ENCODE assay signal across 8 cellular contexts in the genomic region with DNA sequence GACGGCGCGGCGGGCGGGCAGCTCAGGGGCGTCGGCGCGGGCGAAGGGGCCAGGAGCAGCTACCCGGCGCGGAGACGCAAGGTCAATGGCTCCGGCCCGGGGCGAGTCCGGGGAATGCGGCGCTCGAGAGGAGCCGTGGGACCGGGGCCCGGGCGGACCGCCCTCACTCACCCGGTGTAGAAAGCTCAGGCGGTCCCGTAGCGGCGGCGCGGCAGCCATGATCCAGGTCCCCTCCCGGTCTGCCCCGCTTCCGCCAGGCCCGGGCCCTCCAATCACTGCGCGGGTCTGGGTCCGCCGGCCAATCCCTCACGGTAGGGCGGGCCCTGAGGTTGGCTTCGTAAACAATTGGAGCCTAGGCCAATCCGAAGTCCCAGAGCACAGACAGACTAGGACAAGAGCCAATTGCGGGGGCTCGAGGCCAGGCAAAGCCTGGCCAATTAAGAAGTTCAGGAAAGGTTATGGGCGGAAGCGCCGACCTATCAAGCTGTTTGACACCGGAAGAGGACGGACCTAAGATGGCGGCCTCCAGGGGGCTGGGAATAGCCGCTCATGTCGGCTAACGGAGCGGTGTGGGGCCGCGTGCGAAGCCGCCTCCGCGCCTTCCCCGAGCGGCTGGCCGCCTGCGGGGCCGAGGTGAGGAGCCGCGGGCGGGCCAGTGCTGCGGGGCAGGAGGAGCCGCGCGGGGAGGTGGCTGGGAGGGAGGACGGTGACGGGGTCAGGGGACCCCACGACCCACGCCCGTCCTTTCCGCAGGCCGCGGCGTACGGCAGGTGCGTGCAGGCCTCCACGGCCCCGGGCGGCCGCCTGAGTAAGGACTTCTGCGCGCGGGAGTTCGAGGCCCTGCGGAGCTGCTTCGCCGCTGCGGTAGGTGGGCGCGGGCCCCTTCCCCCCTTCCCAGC. TPM values are rescaled to one million over a fixed set of nuclear protein-coding genes. Genes with fewer than 3 reads are reported as not detected.
DNase-seq lines count a peak whose midpoint lies in the region; ATAC-seq and TF ChIP-seq lines count a peak whose summit lies in the region.

A gene with protein sequence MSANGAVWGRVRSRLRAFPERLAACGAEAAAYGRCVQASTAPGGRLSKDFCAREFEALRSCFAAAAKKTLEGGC (plus strand): TSS at position 504 of the 899 bp plus-strand sequence. CDS start 46 bp downstream, at position 550.
A gene with protein sequence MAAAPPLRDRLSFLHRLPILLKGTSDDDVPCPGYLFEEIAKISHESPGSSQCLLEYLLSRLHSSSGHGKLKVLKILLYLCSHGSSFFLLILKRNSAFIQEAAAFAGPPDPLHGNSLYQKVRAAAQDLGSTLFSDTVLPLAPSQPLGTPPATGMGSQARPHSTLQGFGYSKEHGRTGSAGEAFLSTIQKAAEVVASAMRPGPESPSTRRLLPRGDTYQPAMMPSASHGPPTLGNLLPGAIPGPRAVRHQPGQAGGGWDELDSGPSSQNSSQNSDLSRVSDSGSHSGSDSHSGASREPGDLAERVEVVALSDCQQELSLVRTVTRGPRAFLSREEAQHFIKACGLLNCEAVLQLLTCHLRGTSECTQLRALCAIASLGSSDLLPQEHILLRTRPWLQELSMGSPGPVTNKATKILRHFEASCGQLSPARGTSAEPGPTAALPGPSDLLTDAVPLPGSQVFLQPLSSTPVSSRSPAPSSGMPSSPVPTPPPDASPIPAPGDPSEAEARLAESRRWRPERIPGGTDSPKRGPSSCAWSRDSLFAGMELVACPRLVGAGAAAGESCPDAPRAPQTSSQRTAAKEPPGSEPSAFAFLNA (minus strand): TSS at position 241 of the 899 bp plus-strand sequence. CDS start 22 bp downstream, at position 219.

- H3K4me2 ChIP-seq in mammary epithelial cell (ENCODE audit: insufficient read depth, low read depth, low read length), result peak within 1 kb of the TSS; percentile 95

- peak; percentile 92 for ATAC-seq in GM18873 (IDR thresholded peaks at IDR 0.05; ENCODE audit: low FRiP score, unreplicated experiment)
- ATAC-seq in HG03139 (IDR thresholded peaks at IDR 0.05; ENCODE audit: unreplicated experiment), result peak; percentile 91

- BruUV-seq in mammary epithelial cell (replicated peaks; lab: Mats Ljungman, UMichigan), result TSS peak; percentile 34

- no peaks in the 10 kb centered on the region for H4K20me1 ChIP-seq in mammary epithelial cell (ENCODE audit: insufficient read depth, low read length)

- intact Hi-C loops in mammary epithelial cell (cut with micrococcal nuclease), result loop anchor here (1.0 kb wide), 1 partner anchor 16 kb away; no protein-coding TSS in a partner anchor

- DNase-seq in ACHN (peak; percentile 100), NCI-H2227 (lab: John Stamatoyannopoulos, UW; ENCODE audit: unreplicated experiment) (peak; percentile 99), WERI-Rb-1 (peak; percentile 99), mammary epithelial cell (peak; percentile 100)

- dilution Hi-C loops in mammary epithelial cell (cut with HindIII; ENCODE audit: low sequenced_read_pairs), result loop anchor here (5.0 kb wide), 1 partner anchor 97 kb away; no protein-coding TSS in a partner anchor

- in situ Hi-C loops in ACHN (cut with HindIII; ENCODE audit: low pct_ligation_motif_present, low pct_unique_long_range_greater_than_20kb, low sequenced_read_pairs) (no loop called here), mammary epithelial cell (cut with MboI; ENCODE audit: low sequenced_read_pairs in 2 of 2) (loop anchor here in 1 of 2 donors (25.0 kb wide), 1 partner anchor 227 kb away; no protein-coding TSS in a partner anchor)

- H3K9ac ChIP-seq in mammary epithelial cell (ENCODE audit: insufficient read depth, low read length), result peak within 1 kb of the TSS; percentile 80
- peak within 1 kb of the TSS; percentile 92 for H3K9ac ChIP-seq in iPS-20b (ENCODE audit: low read depth, low read length)

- H3K79me2 ChIP-seq in mammary epithelial cell (ENCODE audit: insufficient read depth, low read length), result peaks cover 69% of the 10 kb centered on the region

- H3K4me1 ChIP-seq in mammary epithelial cell (ENCODE audit: insufficient read depth, low read length) (peaks cover 19% of the 10 kb centered on the region), iPS-20b (ENCODE audit: insufficient read depth, low read length) (peaks cover 5% of the 10 kb centered on the region; the same call in 1 of the 2 replicates)

- H2AFZ ChIP-seq in mammary epithelial cell (ENCODE audit: low read depth, low read length), result peak within 1 kb of the TSS; percentile 83

- H3K27ac ChIP-seq in WERI-Rb-1, result peak within 1 kb of the TSS; percentile 87
- peak within 1 kb of the TSS; percentile 75 for H3K27ac ChIP-seq in mammary epithelial cell (ENCODE audit: insufficient read depth, low read depth, low read length)
- peak within 1 kb of the TSS; percentile 46 for H3K27ac ChIP-seq in iPS-20b (ENCODE audit: low read length)
- H3K27ac ChIP-seq in skin epidermis, result peak within 1 kb of the TSS; percentile 63 to 95 (median 90)

- H3K9me3 ChIP-seq in WERI-Rb-1 (ENCODE audit: severe bottlenecking) (no peaks in the 10 kb centered on the region), mammary epithelial cell (replicated peaks; ENCODE audit: insufficient read depth, low read length) (no peaks in the 10 kb centered on the region), iPS-20b (ENCODE audit: insufficient read depth, low read depth, low read length) (no peaks in the 10 kb centered on the region)

- no peak for TF ChIP-seq CTCF in WERI-Rb-1 (IDR thresholded peaks at IDR 0.05; ENCODE audit: low read depth, low read length)
- no peak for TF ChIP-seq CTCF in mammary epithelial cell (conservative IDR thresholded peaks at IDR 0.05 in 1 of 2, IDR thresholded peaks at IDR 0.05 in 1 of 2; ENCODE audit: extremely low read depth in 1 of 2, insufficient read depth in 1 of 2, low read depth in 1 of 2, low read length in 2 of 2)

- CTCF ChIA-PET in mammary epithelial cell (lab: Charles Lee; ENCODE audit: low non-redundant PET), result interaction anchor here (0.6 kb wide), 1 partner anchor 96 kb away, joined by 3 read pairs; no protein-coding TSS in a partner anchor

- H3K27me3 ChIP-seq in WERI-Rb-1 (ENCODE audit: insufficient read depth, low read depth, severe bottlenecking) (no peaks in the 10 kb centered on the region), mammary epithelial cell (ENCODE audit: insufficient read depth, low read length) (no peaks in the 10 kb centered on the region), iPS-20b (ENCODE audit: insufficient read depth, low read length) (no peaks in the 10 kb centered on the region)

- 0% methylated on average over 2 of the region's 100 CpGs for WGBS in mammary epithelial cell (ENCODE audit: low coverage, missing lambda C conversion rate)

- H3K36me3 ChIP-seq in WERI-Rb-1 (peaks cover 20% of the 10 kb centered on the region), mammary epithelial cell (ENCODE audit: insufficient read depth, low read length) (peaks cover 8% of the 10 kb centered on the region), iPS-20b (ENCODE audit: insufficient read depth, low read depth, low read length) (peaks cover 5% of the 10 kb centered on the region)

- H3K4me3 ChIP-seq in WERI-Rb-1 (ENCODE audit: low read depth, low read length) (peak within 1 kb of the TSS; percentile 81), mammary epithelial cell (replicated peaks in 1 of 3; ENCODE audit: insufficient read depth in 1 of 3, low read depth in 2 of 3, low read length in 3 of 3) (peak within 1 kb of the TSS; percentile 71 to 94 (median 91)), iPS-20b (ENCODE audit: low read length) (peak within 1 kb of the TSS; percentile 95), skin epidermis (peak within 1 kb of the TSS; percentile 81 to 100 (median 93))

RNA-seq across cellular contexts. Expression of the first gene that starts in this region (rescaled TPM):
- total RNA-seq in mammary epithelial cell, result 10 to 100 TPM; 14.7 to 98.1 TPM
- 112 TPM for polyA plus RNA-seq in mammary epithelial cell
- polyA minus RNA-seq in mammary epithelial cell, result 69.0 TPM

RNA-seq across cellular contexts. Expression of the second gene that starts in this region (rescaled TPM):
- total RNA-seq in mammary epithelial cell, result 10 to 100 TPM; 15.7 to 25.7 TPM
- polyA plus RNA-seq in mammary epithelial cell, result 10.3 TPM
- 3.9 TPM for polyA minus RNA-seq in mammary epithelial cell

Comparison
In these comparisons a context has a peak if more than half of its experiments do, and no peak if none do; other contexts are left out.
1. Peak in every context shown above with its lines: DNase-seq, ATAC-seq, H3K4me3 ChIP-seq and H3K27ac ChIP-seq.